Comparison of ENCODE assay signal across 30 cellular contexts in genomic region chr10:4916086-4916716, GRCh38.
"Had no signal": no experiment of that assay in that cellular context is flagged by ENCODE, and none has a peak within 500 bp of the region (broad histone marks: within the 10 kb centered on the region; RNA-seq: fewer than 3 reads in every experiment).

No MANE protein-coding gene starts in this region.

- H3K4me1 ChIP-seq: ascending aorta had no signal

- H3K27ac Mint-ChIP-seq: activated CD4-positive, alpha-beta memory T cell treated with anti-CD3 and anti-CD28 coated beads for 36 hours; activated CD4-positive, alpha-beta T cell treated with anti-CD3 and anti-CD28 coated beads for 36 hours; activated CD4-positive, alpha-beta T cell treated with anti-CD3 and anti-CD28 coated beads, Interleukin-2, amount 10 ng/mL, durations not matched to agents 24 days and 14 days; activated CD8-positive, alpha-beta memory T cell treated with anti-CD3 and anti-CD28 coated beads, Interleukin-2, amount 10 ng/mL, durations not matched to agents 7 days and 5 days; activated CD8-positive, alpha-beta T cell treated with anti-CD3 and anti-CD28 coated beads, Interleukin-2, amount 10 ng/mL, durations not matched to agents 7 days and 5 days; activated naive CD4-positive, alpha-beta T cell treated with anti-CD3 and anti-CD28 coated beads, Interleukin-2, amount 10 ng/mL, durations not matched to agents 7 days and 5 days; activated naive CD4-positive, alpha-beta T cell treated with anti-CD3 and anti-CD28 coated beads, Interleukin-2, amount 50 U/mL, for 72 hours; brain; effector memory CD8-positive, alpha-beta T cell; T-helper 17 cell; T-helper 2 cell treated with Interferon-gamma antibody and Interleukin-4, amounts not matched to agents 5 μg/mL and 100 μg/mL, for 36 hours had no signal

- ATAC-seq: activated CD4-positive, alpha-beta T cell treated with anti-CD3 and anti-CD28 coated beads for 36 hours; activated CD8-positive, alpha-beta memory T cell treated with anti-CD3 and anti-CD28 coated beads, Interleukin-2, amount 10 ng/mL, durations not matched to agents 7 days and 5 days; activated CD8-positive, alpha-beta T cell treated with anti-CD3 and anti-CD28 coated beads, Interleukin-2, amount 10 ng/mL, durations not matched to agents 7 days and 5 days; activated naive CD4-positive, alpha-beta T cell treated with anti-CD3 and anti-CD28 coated beads, Interleukin-2, amount 50 U/mL, for 72 hours; effector memory CD8-positive, alpha-beta T cell; T-helper 17 cell had no signal

- H3K36me3 ChIP-seq: ascending aorta, esophagus squamous epithelium, WERI-Rb-1 had no signal

- H3K27ac ChIP-seq: ascending aorta, epithelial cell of prostate, esophagus squamous epithelium, WERI-Rb-1 had no signal

- H3K36me3 Mint-ChIP-seq: activated CD4-positive, alpha-beta memory T cell treated with anti-CD3 and anti-CD28 coated beads for 36 hours; activated CD8-positive, alpha-beta memory T cell treated with anti-CD3 and anti-CD28 coated beads, Interleukin-2, amount 10 ng/mL, durations not matched to agents 7 days and 5 days; activated naive CD4-positive, alpha-beta T cell treated with anti-CD3 and anti-CD28 coated beads, Interleukin-2, amount 10 ng/mL, durations not matched to agents 7 days and 5 days; activated naive CD8-positive, alpha-beta T cell treated with anti-CD3 and anti-CD28 coated beads, Interleukin-2, amount 10 ng/mL, durations not matched to agents 7 days and 5 days; brain had no signal

- H3K27me3 Mint-ChIP-seq: activated CD4-positive, alpha-beta memory T cell treated with anti-CD3 and anti-CD28 coated beads for 36 hours; activated CD4-positive, alpha-beta T cell treated with anti-CD3 and anti-CD28 coated beads for 36 hours; activated CD4-positive, alpha-beta T cell treated with anti-CD3 and anti-CD28 coated beads, Interleukin-2, amount 10 ng/mL, durations not matched to agents 24 days and 14 days; activated CD8-positive, alpha-beta memory T cell treated with anti-CD3 and anti-CD28 coated beads, Interleukin-2, amount 10 ng/mL, durations not matched to agents 7 days and 5 days; activated naive CD4-positive, alpha-beta T cell treated with anti-CD3 and anti-CD28 coated beads, Interleukin-2, amount 10 ng/mL, durations not matched to agents 7 days and 5 days; activated naive CD8-positive, alpha-beta T cell treated with anti-CD3 and anti-CD28 coated beads, Interleukin-2, amount 10 ng/mL, durations not matched to agents 7 days and 5 days; brain had no signal

- H3K4me3 Mint-ChIP-seq: activated CD4-positive, alpha-beta memory T cell treated with anti-CD3 and anti-CD28 coated beads for 36 hours; activated CD4-positive, alpha-beta T cell treated with anti-CD3 and anti-CD28 coated beads for 36 hours; activated CD4-positive, alpha-beta T cell treated with anti-CD3 and anti-CD28 coated beads, Interleukin-2, amount 10 ng/mL, durations not matched to agents 24 days and 14 days; activated CD8-positive, alpha-beta memory T cell treated with anti-CD3 and anti-CD28 coated beads, Interleukin-2, amount 10 ng/mL, durations not matched to agents 7 days and 5 days; activated CD8-positive, alpha-beta T cell treated with anti-CD3 and anti-CD28 coated beads, Interleukin-2, amount 10 ng/mL, durations not matched to agents 7 days and 5 days; activated naive CD4-positive, alpha-beta T cell treated with anti-CD3 and anti-CD28 coated beads, Interleukin-2, amount 10 ng/mL, durations not matched to agents 7 days and 5 days; activated naive CD8-positive, alpha-beta T cell treated with anti-CD3 and anti-CD28 coated beads, Interleukin-2, amount 10 ng/mL, durations not matched to agents 7 days and 5 days; brain; effector memory CD8-positive, alpha-beta T cell; T-helper 17 cell; T-helper 2 cell treated with Interferon-gamma antibody and Interleukin-4, amounts not matched to agents 5 μg/mL and 100 μg/mL, for 36 hours had no signal

- H3K27me3 ChIP-seq: ascending aorta, esophagus squamous epithelium had no signal

- DNase-seq: activated CD4-positive, alpha-beta memory T cell treated with anti-CD3 and anti-CD28 coated beads for 36 hours; activated CD4-positive, alpha-beta T cell treated with anti-CD3 and anti-CD28 coated beads for 36 hours; activated CD4-positive, alpha-beta T cell treated with anti-CD3 and anti-CD28 coated beads, Interleukin-2, amount 10 ng/mL, durations not matched to agents 24 days and 14 days; activated CD4-positive, CD25-positive, alpha-beta regulatory T cell; activated CD4-positive, CD25-positive, alpha-beta regulatory T cell treated with anti-CD3 and anti-CD28 coated beads, Interleukin-2, amount 50 U/mL, for 72 hours; activated CD8-positive, alpha-beta memory T cell treated with anti-CD3 and anti-CD28 coated beads, Interleukin-2, amount 10 ng/mL, durations not matched to agents 7 days and 5 days; activated CD8-positive, alpha-beta memory T cell treated with anti-CD3 and anti-CD28 coated beads, Interleukin-2, amount 50 U/mL, for 4 hours; activated CD8-positive, alpha-beta T cell treated with anti-CD3 and anti-CD28 coated beads, Interleukin-2, amount 10 ng/mL, durations not matched to agents 7 days and 5 days; activated gamma-delta T cell; activated naive CD4-positive, alpha-beta T cell; activated naive CD4-positive, alpha-beta T cell treated with anti-CD3 and anti-CD28 coated beads, Interleukin-2, amount 10 ng/mL, durations not matched to agents 7 days and 5 days; activated naive CD8-positive, alpha-beta T cell treated with anti-CD3 and anti-CD28 coated beads, Interleukin-2, amount 10 ng/mL, durations not matched to agents 7 days and 5 days; activated T-cell treated with anti-CD3 and anti-CD28 coated beads, Interleukin-2, amount 50 U/mL, for 1 hour; activated T-cell treated with anti-CD3 and anti-CD28 coated beads, Interleukin-2, amount 50 U/mL, for 48 hours; caudate nucleus; cortex of kidney; dermis blood vessel endothelial cell; effector CD4-positive, alpha-beta T cell; effector memory CD8-positive, alpha-beta T cell; esophagus squamous epithelium; head of caudate nucleus; T-helper 1 cell; T-helper 17 cell; T1000; WERI-Rb-1 had no signal

- H3K4me1 Mint-ChIP-seq: activated CD4-positive, alpha-beta T cell treated with anti-CD3 and anti-CD28 coated beads for 36 hours; activated CD4-positive, alpha-beta T cell treated with anti-CD3 and anti-CD28 coated beads, Interleukin-2, amount 10 ng/mL, durations not matched to agents 24 days and 14 days; activated CD8-positive, alpha-beta memory T cell treated with anti-CD3 and anti-CD28 coated beads, Interleukin-2, amount 10 ng/mL, durations not matched to agents 7 days and 5 days; activated naive CD4-positive, alpha-beta T cell treated with anti-CD3 and anti-CD28 coated beads, Interleukin-2, amount 10 ng/mL, durations not matched to agents 7 days and 5 days; activated naive CD8-positive, alpha-beta T cell treated with anti-CD3 and anti-CD28 coated beads, Interleukin-2, amount 10 ng/mL, durations not matched to agents 7 days and 5 days; brain; T-helper 17 cell had no signal

- H3K4me3 ChIP-seq: ascending aorta, esophagus squamous epithelium had no signal

- H3K9me3 Mint-ChIP-seq: activated CD4-positive, alpha-beta memory T cell treated with anti-CD3 and anti-CD28 coated beads for 36 hours; activated CD4-positive, alpha-beta T cell treated with anti-CD3 and anti-CD28 coated beads, Interleukin-2, amount 10 ng/mL, durations not matched to agents 24 days and 14 days; activated naive CD4-positive, alpha-beta T cell treated with anti-CD3 and anti-CD28 coated beads, Interleukin-2, amount 10 ng/mL, durations not matched to agents 7 days and 5 days; activated naive CD4-positive, alpha-beta T cell treated with anti-CD3 and anti-CD28 coated beads, Interleukin-2, amount 50 U/mL, for 72 hours; activated naive CD8-positive, alpha-beta T cell treated with anti-CD3 and anti-CD28 coated beads, Interleukin-2, amount 10 ng/mL, durations not matched to agents 7 days and 5 days; brain; effector memory CD8-positive, alpha-beta T cell; T-helper 2 cell treated with Interferon-gamma antibody and Interleukin-4, amounts not matched to agents 5 μg/mL and 100 μg/mL, for 36 hours had no signal

- H3K9me3 ChIP-seq: ascending aorta, esophagus squamous epithelium had no signal
